ENCODE assay signal across 8 cellular contexts in genomic region chr12:104285740-104286537, GRCh38. TPM values are rescaled to one million over a fixed set of nuclear protein-coding genes. Genes with fewer than 3 reads are reported as not detected.
DNase-seq lines count a peak whose midpoint lies in the region; ATAC-seq and TF ChIP-seq lines count a peak whose summit lies in the region.

No MANE protein-coding gene starts in this region.

- DNase-seq in Caco-2 (no peak), LoVo (ENCODE audit: low spot score) (peak; percentile 83), adipocyte (ENCODE audit: low read depth) (peak; percentile 44), right lobe of liver (no peak), thyroid gland (peak; percentile 67 to 77), hippocampal formation (lab: John Stamatoyannopoulos, UW) (no peak), HEK293T (ENCODE audit: extremely low spot score) (no peak), NCI-H146 (lab: John Stamatoyannopoulos, UW) (no peak)

- peak overlapping the region; percentile 91 to 93 (median 93) for H3K27ac ChIP-seq in right lobe of liver
- peak overlapping the region; percentile 76 to 94 (median 93) for H3K27ac ChIP-seq in thyroid gland

- H3K36me3 ChIP-seq in Caco-2 (ENCODE audit: control insufficient read depth, insufficient read depth, low read length) (no peaks in the 10 kb centered on the region), adipocyte (ENCODE audit: control insufficient read depth, insufficient read depth, low read length, severe bottlenecking) (peaks cover 18% of the 10 kb centered on the region), right lobe of liver (peaks cover 0 to 2% (median 0%) of the 10 kb centered on the region in 4 donors), thyroid gland (no peaks in the 10 kb centered on the region)

- no peaks in the 10 kb centered on the region for H3K9me3 ChIP-seq in Caco-2
- H3K9me3 ChIP-seq in adipocyte (ENCODE audit: control insufficient read depth, low read length): no peaks in the 10 kb centered on the region
- H3K9me3 ChIP-seq in right lobe of liver: no peaks in the 10 kb centered on the region
- no peaks in the 10 kb centered on the region for H3K9me3 ChIP-seq in thyroid gland

- peaks cover 14% of the 10 kb centered on the region for H3K4me1 Mint-ChIP-seq in Caco-2 (ENCODE audit: low read depth, unreplicated experiment)

- no peaks in the 10 kb centered on the region for H3K9me3 Mint-ChIP-seq in Caco-2 (ENCODE audit: unreplicated experiment)

- H3K4me1 ChIP-seq in Caco-2: peaks cover 11% of the 10 kb centered on the region
- H3K4me1 ChIP-seq in adipocyte (ENCODE audit: control insufficient read depth, insufficient read depth, low read length): peaks cover 37% of the 10 kb centered on the region
- peaks cover 0 to 26% (median 10%) of the 10 kb centered on the region in 4 donors for H3K4me1 ChIP-seq in right lobe of liver
- H3K4me1 ChIP-seq in thyroid gland: peaks cover 20 to 32% of the 10 kb centered on the region in 2 donors

- CTCF ChIA-PET in Caco-2 (lab: Charles Lee) (interaction anchor here (0.8 to 1.0 kb wide), 2 partner anchors 10 to 96 kb away, joined by 3 to 4 read pairs; no protein-coding TSS in a partner anchor), HEK293T (lab: Yijun Ruan, JAX) (no interaction called here)

- H3K27me3 ChIP-seq in Caco-2 (replicated peaks; ENCODE audit: control insufficient read depth, insufficient read depth, low read length): no peaks in the 10 kb centered on the region
- H3K27me3 ChIP-seq in adipocyte (replicated peaks; ENCODE audit: control insufficient read depth, insufficient read depth, low read length): no peaks in the 10 kb centered on the region
- no peaks in the 10 kb centered on the region for H3K27me3 ChIP-seq in right lobe of liver
- no peaks in the 10 kb centered on the region for H3K27me3 ChIP-seq in thyroid gland

- ATAC-seq in right lobe of liver: no peak

- peak overlapping the region; percentile 95 for H3K4me3 Mint-ChIP-seq in Caco-2 (ENCODE audit: unreplicated experiment)

- POLR2A ChIA-PET in Caco-2 (lab: Charles Lee) (interaction anchor here (0.6 to 3.4 kb wide), 4 partner anchors 9 to 356 kb away, joined by 3 to 33 read pairs (median 12); partner anchors contain the start of genes HSP90B1 and NFYB), HEK293T (lab: Yijun Ruan, JAX) (interaction anchor here (1.6 to 3.6 kb wide), 4 partner anchors 10 to 148 kb away, joined by 7 to 22 read pairs (median 10); partner anchors contain the start of gene NFYB)

- TSS peak; percentile 78 for BruUV-seq in Caco-2 (replicated peaks; lab: Mats Ljungman, UMichigan)

- TF ChIP-seq POLR2A in right lobe of liver (IDR thresholded peaks at IDR 0.05) (no peak), thyroid gland (IDR thresholded peaks at IDR 0.05) (peak in 1 of 2 donors; percentile 8)

- intact Hi-C loops in Caco-2 (cut with micrococcal nuclease; ENCODE audit: unreplicated experiment): loop anchor here (5.0 kb wide), 1 partner anchor 69 kb away; the partner anchor contains the start of gene TXNRD1
- intact Hi-C loops in right lobe of liver (cut with DNase I): no loop called here
- intact Hi-C loops in thyroid gland (cut with DNase I): loop anchor here (5.0 kb wide), 1 partner anchor 69 kb away; the partner anchor contains the start of gene TXNRD1

- peak overlapping the region; percentile 100 for H3K9ac ChIP-seq in adipocyte (ENCODE audit: low read length)

- H3K4me3 ChIP-seq in Caco-2 (ENCODE audit: low read depth, low read length): peak overlapping the region; percentile 84; the same call in 1 of the 2 replicates
- H3K4me3 ChIP-seq in adipocyte (ENCODE audit: low read length): peak overlapping the region; percentile 99
- peak overlapping the region in 2 of 3 donors; percentile 68 to 90 for H3K4me3 ChIP-seq in right lobe of liver
- H3K4me3 ChIP-seq in thyroid gland (replicated peaks in 1 of 3): peak overlapping the region in 1 of 3 donors; percentile 46

- H3K36me3 Mint-ChIP-seq in Caco-2 (ENCODE audit: insufficient read depth, unreplicated experiment): peaks cover 21% of the 10 kb centered on the region

- 44% methylated on average over 3 of the region's 3 CpGs for WGBS in right lobe of liver (ENCODE audit: insufficient coverage, low coverage, low lambda C conversion rate, missing lambda C conversion rate)
- 30 to 41% methylated on average over 3 of the region's 3 CpGs for whole genome bisulfite sequencing in thyroid gland, 2 donors

- H3K27ac Mint-ChIP-seq in Caco-2 (ENCODE audit: unreplicated experiment): peak overlapping the region; percentile 99

- TF ChIP-seq CTCF in Caco-2 (IDR thresholded peaks at IDR 0.05; ENCODE audit: insufficient read depth in 1 of 2, low read depth in 1 of 2, low read length in 1 of 2, severe bottlenecking in 1 of 2, unreplicated experiment in 1 of 2): no peak
- no peak for TF ChIP-seq CTCF in right lobe of liver (IDR thresholded peaks at IDR 0.05)
- no peak for TF ChIP-seq CTCF in thyroid gland (IDR thresholded peaks at IDR 0.05)

- no peaks in the 10 kb centered on the region for H3K27me3 Mint-ChIP-seq in Caco-2 (ENCODE audit: insufficient read depth, unreplicated experiment)

TF ChIP-seq in HEK293T, 16 proteins besides CTCF, POLR2A, EP300 and RAD21:
- no peak for TF ChIP-seq HDGF (IDR thresholded peaks at IDR 0.05; ENCODE audit: borderline replicate concordance)
- TF ChIP-seq NFRKB (IDR thresholded peaks at IDR 0.05): no peak
- TF ChIP-seq LEF1 (IDR thresholded peaks at IDR 0.05; ENCODE audit: borderline replicate concordance): no peak

RNA-seq across cellular contexts. Expression of gene EID3, which starts 17.6 kb away (rescaled TPM):
- 2.0 and 3.2 TPM in 2 replicates for total RNA-seq in Caco-2 (2022)
- 1 to 10 TPM; 1.1 to 7.3 (median 1.4) TPM for total RNA-seq in right lobe of liver
- 10 to 100 TPM in 2 of 4 donors, 1 to 10 TPM in 2; 8.0 to 22.2 (median 9.8) TPM for total RNA-seq in thyroid gland

Comparison
In these comparisons a context has a peak if more than half of its experiments do, and no peak if none do; other contexts are left out.
1. DNase-seq: peak in LoVo (single experiment), adipocyte (single experiment) and thyroid gland (2 of 2); none in Caco-2 (0 of 2), right lobe of liver (0 of 3), hippocampal formation (0 of 2), HEK293T (single experiment) and NCI-H146 (single experiment).
2. intact Hi-C loops: an anchor here in Caco-2 (5.0 kb wide) and thyroid gland (5.0 kb wide); none called in right lobe of liver.